In the genomic region with DNA sequence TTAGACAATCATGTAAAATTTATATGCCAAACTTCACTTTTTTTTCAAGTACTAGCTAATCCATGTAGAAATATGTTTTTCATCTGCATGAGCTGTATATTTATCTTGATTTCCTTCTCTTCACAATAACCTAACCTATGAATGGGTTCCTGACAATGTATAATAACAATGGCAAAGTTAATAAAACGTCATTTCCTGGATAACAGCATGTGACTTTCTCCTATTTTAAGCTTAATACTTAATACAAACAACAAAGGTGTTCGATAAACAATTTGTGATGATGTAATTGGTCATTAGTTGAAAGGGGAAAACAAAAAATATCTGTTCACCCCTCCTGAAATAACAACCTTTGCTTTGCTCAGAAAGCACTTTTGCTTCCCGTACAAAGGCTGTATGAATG, we compare ENCODE assay signal across 18 cellular contexts. TPM values are rescaled to one million over a fixed set of nuclear protein-coding genes. Genes with fewer than 3 reads are reported as not detected.
"Had no signal": no experiment of that assay in that cellular context is flagged by ENCODE, and none has a peak within 500 bp of the region (broad histone marks: within the 10 kb centered on the region; RNA-seq: fewer than 3 reads in every experiment).

No MANE protein-coding gene starts in this region.

- DNase-seq: activated CD4-positive, alpha-beta memory T cell treated with anti-CD3 and anti-CD28 coated beads for 36 hours; activated naive CD4-positive, alpha-beta T cell treated with Interleukin-2 at 50 U/mL for 16 hours; activated naive CD8-positive, alpha-beta T cell treated with anti-CD3 and anti-CD28 coated beads, Interleukin-2, amount 50 U/mL, for 24 hours; activated T-cell treated with anti-CD3 and anti-CD28 coated beads for 4 hours; anterior cingulate cortex; brain microvascular endothelial cell; central memory CD4-positive, alpha-beta T cell; gastrocnemius medialis; lower lobe of right lung; right cardiac atrium; WERI-Rb-1 had no signal

- H3K9me3 ChIP-seq: gastrocnemius medialis, lower lobe of right lung, prostate gland, suprapubic skin had no signal

- H3K27me3 ChIP-seq: brain microvascular endothelial cell, gastrocnemius medialis, suprapubic skin had no signal

- H3K27ac Mint-ChIP-seq: activated CD4-positive, alpha-beta memory T cell treated with anti-CD3 and anti-CD28 coated beads for 36 hours; activated naive CD8-positive, alpha-beta T cell treated with anti-CD3 and anti-CD28 coated beads, Interleukin-2, amount 50 U/mL, for 24 hours; stimulated activated naive CD8-positive, alpha-beta T cell treated with anti-CD3 and anti-CD28 coated beads, Interleukin-15, Interleukin-2, amounts not matched to agents 100 ng/mL and 50 ng/mL, for 24 hours; type B pancreatic cell had no signal

- ATAC-seq: activated naive CD8-positive, alpha-beta T cell treated with anti-CD3 and anti-CD28 coated beads, Interleukin-2, amount 50 U/mL, for 24 hours; esophagus mucosa; gastrocnemius medialis; lower lobe of right lung had no signal

- H3K4me3 Mint-ChIP-seq: activated CD4-positive, alpha-beta memory T cell treated with anti-CD3 and anti-CD28 coated beads for 36 hours; activated naive CD8-positive, alpha-beta T cell treated with anti-CD3 and anti-CD28 coated beads, Interleukin-2, amount 50 U/mL, for 24 hours; stimulated activated naive CD8-positive, alpha-beta T cell treated with anti-CD3 and anti-CD28 coated beads, Interleukin-15, Interleukin-2, amounts not matched to agents 100 ng/mL and 50 ng/mL, for 24 hours; type B pancreatic cell had no signal

- H3K36me3 ChIP-seq: brain microvascular endothelial cell, gastrocnemius medialis, lower lobe of right lung, prostate gland, suprapubic skin, WERI-Rb-1 had no signal

- H3K4me1 ChIP-seq: gastrocnemius medialis, lower lobe of right lung, prostate gland, suprapubic skin had no signal

- H3K27ac ChIP-seq: brain microvascular endothelial cell, lower lobe of right lung, prostate gland, suprapubic skin, WERI-Rb-1 had no signal

- H3K9me3 Mint-ChIP-seq: activated CD4-positive, alpha-beta memory T cell treated with anti-CD3 and anti-CD28 coated beads for 36 hours; activated naive CD8-positive, alpha-beta T cell treated with anti-CD3 and anti-CD28 coated beads, Interleukin-2, amount 50 U/mL, for 24 hours; stimulated activated naive CD8-positive, alpha-beta T cell treated with anti-CD3 and anti-CD28 coated beads, Interleukin-15, Interleukin-2, amounts not matched to agents 100 ng/mL and 50 ng/mL, for 24 hours; type B pancreatic cell had no signal

- H3K27me3 Mint-ChIP-seq: activated CD4-positive, alpha-beta memory T cell treated with anti-CD3 and anti-CD28 coated beads for 36 hours; activated naive CD8-positive, alpha-beta T cell treated with anti-CD3 and anti-CD28 coated beads, Interleukin-2, amount 50 U/mL, for 24 hours; stimulated activated naive CD8-positive, alpha-beta T cell treated with anti-CD3 and anti-CD28 coated beads, Interleukin-15, Interleukin-2, amounts not matched to agents 100 ng/mL and 50 ng/mL, for 24 hours; type B pancreatic cell had no signal

- H3K4me3 ChIP-seq: gastrocnemius medialis, lower lobe of right lung, prostate gland, suprapubic skin had no signal

RNA-seq across cellular contexts. Expression of gene SLC9C1, which starts 59.3 kb away (rescaled TPM):
- total RNA-seq: activated CD4-positive, alpha-beta memory T cell treated with anti-CD3 and anti-CD28 coated beads for 36 hours; esophagus mucosa; gastrocnemius medialis; lower lobe of right lung; myocyte; suprapubic skin; T-helper 2 cell treated with Interferon-gamma antibody and Interleukin-4, amounts not matched to agents 100 ng/mL and 5 ng/mL, for 36 hours had no signal
